Comparison of ENCODE assay signal across 2 cellular contexts in the genomic region with DNA sequence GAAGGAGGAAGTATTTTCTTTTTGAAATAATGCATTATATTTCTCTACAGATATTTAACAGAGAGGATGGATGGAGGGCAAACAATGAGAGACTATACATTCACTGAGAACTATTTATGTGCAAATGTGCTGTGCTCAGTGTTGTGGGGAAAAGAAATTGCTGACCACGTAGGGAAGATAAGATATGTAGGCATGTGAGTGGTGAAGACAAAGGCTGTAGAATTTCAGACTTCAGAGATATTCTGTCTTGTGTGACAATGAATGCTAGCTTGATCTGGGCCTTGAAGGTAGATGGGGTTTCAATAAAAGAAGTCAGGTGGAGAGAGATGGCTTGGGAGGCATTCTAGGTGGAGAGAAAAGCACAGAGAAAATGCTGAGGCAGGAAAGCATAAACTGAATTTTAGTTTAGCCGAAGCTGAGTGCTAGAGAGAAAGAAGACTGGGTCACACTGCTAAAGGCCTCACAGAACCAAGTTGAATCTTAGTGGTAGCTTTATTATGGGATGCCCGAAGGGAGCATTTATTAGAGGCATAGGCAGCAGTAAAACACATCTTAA.
TF ChIP-seq lines count a peak whose summit lies in the region.

No MANE protein-coding gene starts in this region.

TF ChIP-seq in HCT116, 20 proteins besides CTCF, POLR2A, EP300 and RAD21:
- no peak for TF ChIP-seq CBX3 (IDR thresholded peaks at IDR 0.05; ENCODE audit: low read depth)
- no peak for TF ChIP-seq FOSL1 (IDR thresholded peaks at IDR 0.05; ENCODE audit: low read depth)
- no peak for TF ChIP-seq TCF7L2 (IDR thresholded peaks at IDR 0.05; ENCODE audit: borderline replicate concordance, extremely low read depth, insufficient read depth, insufficient read length)
- no peak for TF ChIP-seq EZH2phosphoT487 (IDR thresholded peaks at IDR 0.05; ENCODE audit: borderline replicate concordance)
- TF ChIP-seq SIN3A (IDR thresholded peaks at IDR 0.05; ENCODE audit: low read depth), result no peak
- no peak for TF ChIP-seq CEBPB (IDR thresholded peaks at IDR 0.05; ENCODE audit: low read depth)
- TF ChIP-seq, protein P1, sequence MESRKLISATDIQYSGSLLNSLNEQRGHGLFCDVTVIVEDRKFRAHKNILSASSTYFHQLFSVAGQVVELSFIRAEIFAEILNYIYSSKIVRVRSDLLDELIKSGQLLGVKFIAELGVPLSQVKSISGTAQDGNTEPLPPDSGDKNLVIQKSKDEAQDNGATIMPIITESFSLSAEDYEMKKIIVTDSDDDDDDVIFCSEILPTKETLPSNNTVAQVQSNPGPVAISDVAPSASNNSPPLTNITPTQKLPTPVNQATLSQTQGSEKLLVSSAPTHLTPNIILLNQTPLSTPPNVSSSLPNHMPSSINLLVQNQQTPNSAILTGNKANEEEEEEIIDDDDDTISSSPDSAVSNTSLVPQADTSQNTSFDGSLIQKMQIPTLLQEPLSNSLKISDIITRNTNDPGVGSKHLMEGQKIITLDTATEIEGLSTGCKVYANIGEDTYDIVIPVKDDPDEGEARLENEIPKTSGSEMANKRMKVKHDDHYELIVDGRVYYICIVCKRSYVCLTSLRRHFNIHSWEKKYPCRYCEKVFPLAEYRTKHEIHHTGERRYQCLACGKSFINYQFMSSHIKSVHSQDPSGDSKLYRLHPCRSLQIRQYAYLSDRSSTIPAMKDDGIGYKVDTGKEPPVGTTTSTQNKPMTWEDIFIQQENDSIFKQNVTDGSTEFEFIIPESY (IDR thresholded peaks at IDR 0.05; ENCODE audit: extremely low read depth, insufficient replicate concordance, low read length), result no peak
- no peak for TF ChIP-seq SRF (IDR thresholded peaks at IDR 0.05; ENCODE audit: low read depth)
- TF ChIP-seq, protein P2, sequence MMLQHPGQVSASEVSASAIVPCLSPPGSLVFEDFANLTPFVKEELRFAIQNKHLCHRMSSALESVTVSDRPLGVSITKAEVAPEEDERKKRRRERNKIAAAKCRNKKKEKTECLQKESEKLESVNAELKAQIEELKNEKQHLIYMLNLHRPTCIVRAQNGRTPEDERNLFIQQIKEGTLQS (IDR thresholded peaks at IDR 0.05), result no peak
- no peak for TF ChIP-seq JUND (IDR thresholded peaks at IDR 0.05)
- no peak for TF ChIP-seq POLR2AphosphoS5 (IDR thresholded peaks at IDR 0.05; ENCODE audit: low read depth, low read length)
- no peak for TF ChIP-seq YY1 (IDR thresholded peaks at IDR 0.05; ENCODE audit: extremely low read depth, insufficient replicate concordance, low read depth, low read length)
- TF ChIP-seq EGR1 (IDR thresholded peaks at IDR 0.05; ENCODE audit: low read depth), result no peak
- TF ChIP-seq EZH2 (IDR thresholded peaks at IDR 0.05), result no peak
- TF ChIP-seq, protein P3, sequence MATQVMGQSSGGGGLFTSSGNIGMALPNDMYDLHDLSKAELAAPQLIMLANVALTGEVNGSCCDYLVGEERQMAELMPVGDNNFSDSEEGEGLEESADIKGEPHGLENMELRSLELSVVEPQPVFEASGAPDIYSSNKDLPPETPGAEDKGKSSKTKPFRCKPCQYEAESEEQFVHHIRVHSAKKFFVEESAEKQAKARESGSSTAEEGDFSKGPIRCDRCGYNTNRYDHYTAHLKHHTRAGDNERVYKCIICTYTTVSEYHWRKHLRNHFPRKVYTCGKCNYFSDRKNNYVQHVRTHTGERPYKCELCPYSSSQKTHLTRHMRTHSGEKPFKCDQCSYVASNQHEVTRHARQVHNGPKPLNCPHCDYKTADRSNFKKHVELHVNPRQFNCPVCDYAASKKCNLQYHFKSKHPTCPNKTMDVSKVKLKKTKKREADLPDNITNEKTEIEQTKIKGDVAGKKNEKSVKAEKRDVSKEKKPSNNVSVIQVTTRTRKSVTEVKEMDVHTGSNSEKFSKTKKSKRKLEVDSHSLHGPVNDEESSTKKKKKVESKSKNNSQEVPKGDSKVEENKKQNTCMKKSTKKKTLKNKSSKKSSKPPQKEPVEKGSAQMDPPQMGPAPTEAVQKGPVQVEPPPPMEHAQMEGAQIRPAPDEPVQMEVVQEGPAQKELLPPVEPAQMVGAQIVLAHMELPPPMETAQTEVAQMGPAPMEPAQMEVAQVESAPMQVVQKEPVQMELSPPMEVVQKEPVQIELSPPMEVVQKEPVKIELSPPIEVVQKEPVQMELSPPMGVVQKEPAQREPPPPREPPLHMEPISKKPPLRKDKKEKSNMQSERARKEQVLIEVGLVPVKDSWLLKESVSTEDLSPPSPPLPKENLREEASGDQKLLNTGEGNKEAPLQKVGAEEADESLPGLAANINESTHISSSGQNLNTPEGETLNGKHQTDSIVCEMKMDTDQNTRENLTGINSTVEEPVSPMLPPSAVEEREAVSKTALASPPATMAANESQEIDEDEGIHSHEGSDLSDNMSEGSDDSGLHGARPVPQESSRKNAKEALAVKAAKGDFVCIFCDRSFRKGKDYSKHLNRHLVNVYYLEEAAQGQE (IDR thresholded peaks at IDR 0.05; ENCODE audit: low read depth), result no peak

TF ChIP-seq in SK-N-SH treated with all-trans-retinoic acid at 6 μM for 48 hours, 23 proteins besides CTCF, POLR2A, EP300 and RAD21:
- TF ChIP-seq ZC3H10 (CRISPR knock-in tag; IDR thresholded peaks at IDR 0.05) (no peak), ISL1 (CRISPR knock-in tag; IDR thresholded peaks at IDR 0.05) (no peak), ZNF8 (CRISPR knock-in tag; IDR thresholded peaks at IDR 0.05) (no peak), CSDC2 (CRISPR knock-in tag; IDR thresholded peaks at IDR 0.05) (no peak), OSR1 (CRISPR knock-in tag; IDR thresholded peaks at IDR 0.05) (no peak)
- TF ChIP-seq, protein P4, sequence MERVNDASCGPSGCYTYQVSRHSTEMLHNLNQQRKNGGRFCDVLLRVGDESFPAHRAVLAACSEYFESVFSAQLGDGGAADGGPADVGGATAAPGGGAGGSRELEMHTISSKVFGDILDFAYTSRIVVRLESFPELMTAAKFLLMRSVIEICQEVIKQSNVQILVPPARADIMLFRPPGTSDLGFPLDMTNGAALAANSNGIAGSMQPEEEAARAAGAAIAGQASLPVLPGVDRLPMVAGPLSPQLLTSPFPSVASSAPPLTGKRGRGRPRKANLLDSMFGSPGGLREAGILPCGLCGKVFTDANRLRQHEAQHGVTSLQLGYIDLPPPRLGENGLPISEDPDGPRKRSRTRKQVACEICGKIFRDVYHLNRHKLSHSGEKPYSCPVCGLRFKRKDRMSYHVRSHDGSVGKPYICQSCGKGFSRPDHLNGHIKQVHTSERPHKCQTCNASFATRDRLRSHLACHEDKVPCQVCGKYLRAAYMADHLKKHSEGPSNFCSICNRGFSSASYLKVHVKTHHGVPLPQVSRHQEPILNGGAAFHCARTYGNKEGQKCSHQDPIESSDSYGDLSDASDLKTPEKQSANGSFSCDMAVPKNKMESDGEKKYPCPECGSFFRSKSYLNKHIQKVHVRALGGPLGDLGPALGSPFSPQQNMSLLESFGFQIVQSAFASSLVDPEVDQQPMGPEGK (CRISPR knock-in tag; IDR thresholded peaks at IDR 0.05; ENCODE audit: borderline replicate concordance), result no peak
- TF ChIP-seq, protein P5, sequence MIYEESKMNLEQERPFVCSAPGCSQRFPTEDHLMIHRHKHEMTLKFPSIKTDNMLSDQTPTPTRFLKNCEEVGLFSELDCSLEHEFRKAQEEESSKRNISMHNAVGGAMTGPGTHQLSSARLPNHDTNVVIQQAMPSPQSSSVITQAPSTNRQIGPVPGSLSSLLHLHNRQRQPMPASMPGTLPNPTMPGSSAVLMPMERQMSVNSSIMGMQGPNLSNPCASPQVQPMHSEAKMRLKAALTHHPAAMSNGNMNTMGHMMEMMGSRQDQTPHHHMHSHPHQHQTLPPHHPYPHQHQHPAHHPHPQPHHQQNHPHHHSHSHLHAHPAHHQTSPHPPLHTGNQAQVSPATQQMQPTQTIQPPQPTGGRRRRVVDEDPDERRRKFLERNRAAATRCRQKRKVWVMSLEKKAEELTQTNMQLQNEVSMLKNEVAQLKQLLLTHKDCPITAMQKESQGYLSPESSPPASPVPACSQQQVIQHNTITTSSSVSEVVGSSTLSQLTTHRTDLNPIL (CRISPR knock-in tag; IDR thresholded peaks at IDR 0.05; ENCODE audit: low read depth), result no peak
